In genomic region chr5:161009194-161009593, GRCh38 we compare ENCODE assay signal across 20 cellular contexts.
DNase-seq lines count a peak whose midpoint lies in the region; ATAC-seq and TF ChIP-seq lines count a peak whose summit lies in the region.
"Had no signal": no experiment of that assay in that cellular context is flagged by ENCODE, and none has a peak within 500 bp of the region (broad histone marks: within the 10 kb centered on the region; RNA-seq: fewer than 3 reads in every experiment).

No MANE protein-coding gene starts in this region.

- no peaks in the 10 kb centered on the region for H3K27me3 Mint-ChIP-seq in neural progenitor cell (ENCODE audit: insufficient read depth, low read depth)
- H3K27me3 Mint-ChIP-seq: CD4-positive, CD25-positive, alpha-beta regulatory T cell; IgD-negative memory B cell had no signal

- no peak overlapping the region for H3K4me3 ChIP-seq in neural progenitor cell
- no peak overlapping the region for H3K4me3 ChIP-seq in heart left ventricle
- H3K4me3 ChIP-seq: GM12878, GM23248 had no signal

- intact Hi-C loops in heart left ventricle (cut with DNase I), result no loop called here

- H3K79me2 ChIP-seq in neural progenitor cell (ENCODE audit: low read depth), result no peaks in the 10 kb centered on the region

- H3K9me3 ChIP-seq in neural progenitor cell (ENCODE audit: low read depth) (no peaks in the 10 kb centered on the region), heart left ventricle (peaks cover 0 to 16% (median 5%) of the 10 kb centered on the region in 12 donors)
- H3K9me3 ChIP-seq: BE2C had no signal

- no peaks in the 10 kb centered on the region for H3K4me1 Mint-ChIP-seq in neural progenitor cell
- H3K4me1 Mint-ChIP-seq: CD4-positive, CD25-positive, alpha-beta regulatory T cell; CD8-positive, alpha-beta memory T cell had no signal

- 44 to 57% (median 53%) methylated on average over 2 of the region's 2 CpGs for WGBS in heart left ventricle, 4 donors

- DNase-seq in HuH-7 (ENCODE audit: low spot score) (peak; percentile 31), iPS-NIHi11 (ENCODE audit: low spot score) (peak; percentile 10), neural progenitor cell (ENCODE audit: low spot score) (peak; percentile 19), heart left ventricle (no peak), T-helper 2 cell (no peak)
- DNase-seq: ACHN; BE2C; C1 segment of cervical spinal cord; CD4-positive, CD25-positive, alpha-beta regulatory T cell; CD8-positive, alpha-beta memory T cell; COR-L47; DMS 273 treated with DMSO at 0.1 percent for 48 hours; DND-41; EL; GM23248; KBM-7 had no signal

- H3K27ac ChIP-seq in neural progenitor cell, result no peak overlapping the region
- no peak overlapping the region for H3K27ac ChIP-seq in heart left ventricle
- H3K27ac ChIP-seq: GM23248 had no signal

- no peaks in the 10 kb centered on the region for H3F3A ChIP-seq in neural progenitor cell (ENCODE audit: low read depth)

- H3K27me3 ChIP-seq in neural progenitor cell, result no peaks in the 10 kb centered on the region
- peaks cover 0 to 5% (median 0%) of the 10 kb centered on the region in 9 donors for H3K27me3 ChIP-seq in heart left ventricle
- H3K27me3 ChIP-seq: BE2C had no signal

- peaks cover 2% of the 10 kb centered on the region for H3K9me3 Mint-ChIP-seq in neural progenitor cell

- TF ChIP-seq CTCF in neural progenitor cell (IDR thresholded peaks at IDR 0.05) (no peak), heart left ventricle (IDR thresholded peaks at IDR 0.05) (no peak)

- no peak overlapping the region for H3K4me3 Mint-ChIP-seq in neural progenitor cell
- H3K4me3 Mint-ChIP-seq: CD4-positive, CD25-positive, alpha-beta regulatory T cell; IgD-negative memory B cell had no signal

- H2AFZ ChIP-seq in neural progenitor cell (replicated peaks), result no peak overlapping the region
- H2AFZ ChIP-seq: GM23248 had no signal

- H4K20me1 ChIP-seq in neural progenitor cell (ENCODE audit: low read depth), result no peaks in the 10 kb centered on the region

- TF ChIP-seq POLR2A in heart left ventricle (IDR thresholded peaks at IDR 0.05), result no peak

- no peak overlapping the region for H3K9ac ChIP-seq in neural progenitor cell
- H3K9ac ChIP-seq: GM23248 had no signal

- no peaks in the 10 kb centered on the region for H3K36me3 Mint-ChIP-seq in neural progenitor cell
- H3K36me3 Mint-ChIP-seq: CD4-positive, CD25-positive, alpha-beta regulatory T cell; IgD-negative memory B cell had no signal

- no peak overlapping the region for H3K4me2 ChIP-seq in neural progenitor cell

- H3K4me1 ChIP-seq in neural progenitor cell, result peaks cover 12% of the 10 kb centered on the region
- H3K4me1 ChIP-seq in heart left ventricle, result no peaks in the 10 kb centered on the region
- H3K4me1 ChIP-seq: BE2C had no signal

- no peak overlapping the region for H3K27ac Mint-ChIP-seq in neural progenitor cell
- H3K27ac Mint-ChIP-seq: CD4-positive, CD25-positive, alpha-beta regulatory T cell; CD8-positive, alpha-beta memory T cell; IgD-negative memory B cell had no signal

- ATAC-seq in heart left ventricle (no peak), HG03520 (IDR thresholded peaks at IDR 0.05; ENCODE audit: unreplicated experiment) (no peak), GM18502 (IDR thresholded peaks at IDR 0.05; ENCODE audit: poor library complexity, unreplicated experiment) (no peak)
- ATAC-seq: GM12878 had no signal

- H3K36me3 ChIP-seq in neural progenitor cell (no peaks in the 10 kb centered on the region), heart left ventricle (no peaks in the 10 kb centered on the region)
- H3K36me3 ChIP-seq: BE2C had no signal

Comparison
In these comparisons a context has a peak if more than half of its experiments do, and no peak if none do; other contexts are left out.
1. DNase-seq: peak in HuH-7 (single experiment), iPS-NIHi11 (single experiment) and neural progenitor cell (single experiment); none in heart left ventricle (0 of 5) and T-helper 2 cell (0 of 5).